Comparison of ENCODE assay signal across 9 cellular contexts in genomic region chr11:56751480-56751879, GRCh38. TPM values are rescaled to one million over a fixed set of nuclear protein-coding genes. Genes with fewer than 3 reads are reported as not detected.
"Had no signal": no experiment of that assay in that cellular context is flagged by ENCODE, and none has a peak within 500 bp of the region (broad histone marks: within the 10 kb centered on the region; RNA-seq: fewer than 3 reads in every experiment).

No MANE protein-coding gene starts in this region.

- H3K36me3 Mint-ChIP-seq: IgD-negative memory B cell had no signal

- H3K27ac Mint-ChIP-seq: H9, IgD-negative memory B cell had no signal

- H3K4me1 Mint-ChIP-seq: IgD-negative memory B cell had no signal

- H2AFZ ChIP-seq: GM23248 had no signal

- H3K27ac ChIP-seq: GM23248, HL-60 had no signal

- H3K27me3 Mint-ChIP-seq: IgD-negative memory B cell had no signal

- H3K4me3 ChIP-seq: GM23248 had no signal

- H3K4me3 Mint-ChIP-seq: H9, IgD-negative memory B cell had no signal

- H3K9ac ChIP-seq: GM23248 had no signal

- DNase-seq: GM23248, GOT3, H9, HCEC 1CT, KBM-7 had no signal

- ATAC-seq: HepG2 had no signal

RNA-seq across cellular contexts. Expression of gene OR9G4, which starts 3.0 kb away (rescaled TPM):
- total RNA-seq: GM23248, H9, HepG2, HT1080 had no signal
- polyA plus RNA-seq: GM23248, HepG2, IgD-negative memory B cell had no signal

RNA-seq across cellular contexts. Expression of gene OR9G1, which starts 52.6 kb away (rescaled TPM):
- total RNA-seq: GM23248, H9, HepG2, HT1080 had no signal
- polyA plus RNA-seq: GM23248, HepG2, IgD-negative memory B cell had no signal
